ENCODE assay signal across 8 cellular contexts in genomic region chr12:25051583-25052190, GRCh38.
A peak's percentile ranks its signal among the peaks of the same experiment; 100 is the strongest.
DNase-seq lines count a peak whose midpoint lies in the region; ATAC-seq and TF ChIP-seq lines count a peak whose summit lies in the region.

No MANE protein-coding gene starts in this region.

- peaks cover 3% of the 10 kb centered on the region for H3K9me3 Mint-ChIP-seq in activated naive CD4-positive, alpha-beta T cell treated with anti-CD3 and anti-CD28 coated beads, Interleukin-2, amount 50 U/mL, for 24 hours
- peaks cover 4% of the 10 kb centered on the region for H3K9me3 Mint-ChIP-seq in Calu3 (ENCODE audit: low read depth, unreplicated experiment)

- peaks cover 5% of the 10 kb centered on the region; the same call in 1 of the 2 replicates for H3K9me3 ChIP-seq in OCI-LY3 (ENCODE audit: insufficient read depth, low read length)

- H3K36me3 ChIP-seq in OCI-LY3 (replicated peaks; ENCODE audit: low read depth, low read length) = no peaks in the 10 kb centered on the region

- peak overlapping the region; percentile 91 for H3K4me2 ChIP-seq in OCI-LY3 (ENCODE audit: low read length)

- peak overlapping the region; percentile 99 for H3K4me3 Mint-ChIP-seq in activated naive CD4-positive, alpha-beta T cell treated with anti-CD3 and anti-CD28 coated beads, Interleukin-2, amount 50 U/mL, for 24 hours
- no peak overlapping the region for H3K4me3 Mint-ChIP-seq in Calu3 (ENCODE audit: low read depth, unreplicated experiment)

- H3K27ac ChIP-seq in OCI-LY3 (ENCODE audit: low read length) = peak overlapping the region; percentile 87

- H3K79me2 ChIP-seq in OCI-LY3 (ENCODE audit: low read length) = peaks cover 36% of the 10 kb centered on the region

- CTCF ChIA-PET in Calu3 (lab: Charles Lee) = no interaction called here

- peak; percentile 18 to 22 for DNase-seq in stimulated activated CD4-positive, alpha-beta T cell treated with anti-CD3 and anti-CD28 coated beads, Interleukin-12 subunit alpha, Interleukin-12 subunit beta, amount 100 ng/mL, for 24 hours (ENCODE audit: low read depth in 2 of 2)
- DNase-seq in NCI-H1105 treated with DMSO at 0.1 percent for 48 hours (lab: John Stamatoyannopoulos, UW) (no peak), NCI-H524 treated with DMSO at 0.1 percent for 48 hours (lab: John Stamatoyannopoulos, UW) (no peak), Calu3 (no peak)

- H3K4me3 ChIP-seq in OCI-LY3 (ENCODE audit: low read length) = peak overlapping the region; percentile 81

- H3K27ac Mint-ChIP-seq in activated naive CD4-positive, alpha-beta T cell treated with anti-CD3 and anti-CD28 coated beads, Interleukin-2, amount 50 U/mL, for 24 hours = peak overlapping the region; percentile 100
- H3K27ac Mint-ChIP-seq in Calu3 (ENCODE audit: unreplicated experiment) = no peak overlapping the region

- H3K36me3 Mint-ChIP-seq in activated naive CD4-positive, alpha-beta T cell treated with anti-CD3 and anti-CD28 coated beads, Interleukin-2, amount 50 U/mL, for 24 hours = no peaks in the 10 kb centered on the region
- no peaks in the 10 kb centered on the region for H3K36me3 Mint-ChIP-seq in Calu3 (ENCODE audit: insufficient read depth, unreplicated experiment)

- peaks cover 50% of the 10 kb centered on the region for H3K4me1 Mint-ChIP-seq in activated naive CD4-positive, alpha-beta T cell treated with anti-CD3 and anti-CD28 coated beads, Interleukin-2, amount 50 U/mL, for 24 hours
- H3K4me1 Mint-ChIP-seq in Calu3 (ENCODE audit: low read depth, unreplicated experiment) = no peaks in the 10 kb centered on the region

- H3K9ac ChIP-seq in OCI-LY3 (ENCODE audit: low read length) = peak overlapping the region; percentile 76

- intact Hi-C loops in Calu3 (cut with micrococcal nuclease; ENCODE audit: unreplicated experiment) = no loop called here

- TF ChIP-seq CTCF in OCI-LY3 (IDR thresholded peaks at IDR 0.05; ENCODE audit: low read depth, low read length) (no peak), Calu3 (IDR thresholded peaks at IDR 0.05; ENCODE audit: unreplicated experiment) (no peak)

- H2AFZ ChIP-seq in OCI-LY3 (ENCODE audit: low read depth, low read length) = peak overlapping the region; percentile 94

- H3K27me3 Mint-ChIP-seq in activated naive CD4-positive, alpha-beta T cell treated with anti-CD3 and anti-CD28 coated beads, Interleukin-2, amount 50 U/mL, for 24 hours = no peaks in the 10 kb centered on the region
- no peaks in the 10 kb centered on the region for H3K27me3 Mint-ChIP-seq in Calu3 (ENCODE audit: unreplicated experiment)

- ATAC-seq in GM18517 (IDR thresholded peaks at IDR 0.05; ENCODE audit: unreplicated experiment) (peak; percentile 69), HG02852 (IDR thresholded peaks at IDR 0.05; ENCODE audit: unreplicated experiment) (peak; percentile 49)

- no TSS peak for BruUV-seq in Calu3 (replicated peaks; lab: Mats Ljungman, UMichigan)

- peaks cover 11% of the 10 kb centered on the region; the same call in 1 of the 2 replicates for H4K20me1 ChIP-seq in OCI-LY3 (ENCODE audit: insufficient read depth, low read length)

- H3K4me1 ChIP-seq in OCI-LY3 (ENCODE audit: low read length) = peaks cover 44% of the 10 kb centered on the region

- no peaks in the 10 kb centered on the region for H3K27me3 ChIP-seq in OCI-LY3 (ENCODE audit: low read depth, low read length)

Comparison
In these comparisons a context has a peak if more than half of its experiments do, and no peak if none do; other contexts are left out.
1. DNase-seq: peak in stimulated activated CD4-positive, alpha-beta T cell treated with anti-CD3 and anti-CD28 coated beads, Interleukin-12 subunit alpha, Interleukin-12 subunit beta, amount 100 ng/mL, for 24 hours (2 of 2); none in NCI-H1105 treated with DMSO at 0.1 percent for 48 hours (single experiment), NCI-H524 treated with DMSO at 0.1 percent for 48 hours (single experiment) and Calu3 (single experiment).